ENCODE assay signal across 9 cellular contexts in the genomic region with DNA sequence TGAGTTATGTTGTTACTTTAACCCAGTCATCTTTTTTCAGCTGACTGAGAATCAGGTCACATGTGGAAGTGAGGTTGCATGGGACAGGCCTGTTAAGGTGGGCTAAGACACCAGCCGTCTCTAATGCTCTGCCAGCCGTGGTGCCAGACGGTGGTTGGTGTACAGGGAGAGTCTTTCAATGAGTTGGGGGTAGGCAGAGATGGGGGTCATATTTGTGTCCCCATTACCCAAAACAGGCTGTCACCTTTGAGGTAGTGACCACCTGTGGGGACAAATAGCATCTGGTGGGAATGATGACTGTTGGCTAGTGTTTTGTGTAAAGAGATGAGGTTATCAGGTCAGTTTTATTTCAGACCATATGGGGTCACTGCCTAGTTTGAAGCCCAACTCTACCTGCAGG. TPM values are rescaled to one million over a fixed set of nuclear protein-coding genes. Genes with fewer than 3 reads are reported as not detected.
DNase-seq lines count a peak whose midpoint lies in the region; ATAC-seq and TF ChIP-seq lines count a peak whose summit lies in the region.
"Had no signal": no experiment of that assay in that cellular context is flagged by ENCODE, and none has a peak within 500 bp of the region (broad histone marks: within the 10 kb centered on the region; RNA-seq: fewer than 3 reads in every experiment).

No MANE protein-coding gene starts in this region.

- H4K20me1 ChIP-seq in smooth muscle cell (ENCODE audit: low read depth): peaks cover 66% of the 10 kb centered on the region

- no peak for TF ChIP-seq POLR2A in upper lobe of left lung (IDR thresholded peaks at IDR 0.05)

- no peak for TF ChIP-seq CTCF in epithelial cell of proximal tubule (conservative IDR thresholded peaks at IDR 0.05; ENCODE audit: low read depth, low read length)
- no peak for TF ChIP-seq CTCF in smooth muscle cell (IDR thresholded peaks at IDR 0.05; ENCODE audit: borderline replicate concordance, insufficient read depth, poor library complexity, severe bottlenecking)
- TF ChIP-seq CTCF in upper lobe of left lung (IDR thresholded peaks at IDR 0.05): no peak

- no peak for TF ChIP-seq EP300 in upper lobe of left lung (IDR thresholded peaks at IDR 0.05)

- no peaks in the 10 kb centered on the region for H3K9me3 Mint-ChIP-seq in T-helper 1 cell treated with Interleukin-12 subunit alpha and Interleukin-12 subunit beta and Interleukin-4 antibody, amounts not matched to agents 30 μg/mL and 1 μg/mL, for 36 hours

- POLR2A ChIA-PET in HEK293T (lab: Yijun Ruan, JAX): interaction anchor here (1.9 kb wide), 1 partner anchor 9 kb away, joined by 6 read pairs; no protein-coding TSS in a partner anchor

- H3K4me3 Mint-ChIP-seq in T-helper 1 cell treated with Interleukin-12 subunit alpha and Interleukin-12 subunit beta and Interleukin-4 antibody, amounts not matched to agents 30 μg/mL and 1 μg/mL, for 36 hours: peak overlapping the region; percentile 98

- ATAC-seq in upper lobe of left lung (ENCODE audit: low FRiP score in 2 of 2): no peak

- H3K4me3 ChIP-seq in SK-N-MC (peak overlapping the region; percentile 99), epithelial cell of proximal tubule (ENCODE audit: low read depth, low read length) (peak overlapping the region; percentile 99), smooth muscle cell (no peak overlapping the region), upper lobe of left lung (peak overlapping the region in 1 of 4 donors; percentile 87)

- H3K36me3 ChIP-seq in SK-N-MC (ENCODE audit: insufficient read depth, low read length) (peaks cover 62% of the 10 kb centered on the region), smooth muscle cell (ENCODE audit: low read depth) (peaks cover 4% of the 10 kb centered on the region), upper lobe of left lung (peaks cover 0 to 61% (median 40%) of the 10 kb centered on the region in 4 donors)

- H3K27ac Mint-ChIP-seq in T-helper 1 cell treated with Interleukin-12 subunit alpha and Interleukin-12 subunit beta and Interleukin-4 antibody, amounts not matched to agents 30 μg/mL and 1 μg/mL, for 36 hours: no peak overlapping the region

- intact Hi-C loops in posterior cingulate gyrus (cut with DNase I): no loop called here

- DNase-seq in T-helper 1 cell: no peak
- DNase-seq in SK-N-MC (ENCODE audit: low read depth, low spot score): no peak
- DNase-seq in epithelial cell of proximal tubule (ENCODE audit: low read depth): no peak
- no peak for DNase-seq in smooth muscle cell (lab: John Stamatoyannopoulos, UW; ENCODE audit: unreplicated experiment)
- no peak for DNase-seq in posterior cingulate gyrus
- no peak for DNase-seq in upper lobe of left lung
- DNase-seq in HEK293T (ENCODE audit: extremely low spot score): no peak
- DNase-seq: NCI-H82 had no signal

- no peaks in the 10 kb centered on the region for H3K27me3 ChIP-seq in smooth muscle cell (ENCODE audit: low read depth)
- H3K27me3 ChIP-seq in upper lobe of left lung: no peaks in the 10 kb centered on the region

- 97% methylated on average over 3 of the region's 3 CpGs for WGBS in smooth muscle cell (ENCODE audit: low lambda C conversion rate)
- 87% methylated on average over 3 of the region's 3 CpGs; no CpG with 5 or more reads in 1 of the 2 donors for WGBS in upper lobe of left lung, 2 donors

- H3K9ac ChIP-seq in SK-N-MC (ENCODE audit: insufficient read length): peak overlapping the region; percentile 100
- H3K9ac ChIP-seq in smooth muscle cell (ENCODE audit: low read depth): peak overlapping the region; percentile 92

- H3K4me1 Mint-ChIP-seq in T-helper 1 cell treated with Interleukin-12 subunit alpha and Interleukin-12 subunit beta and Interleukin-4 antibody, amounts not matched to agents 30 μg/mL and 1 μg/mL, for 36 hours (ENCODE audit: low read depth): peaks cover 38% of the 10 kb centered on the region

- H3K4me1 ChIP-seq in smooth muscle cell (ENCODE audit: low read depth) (peaks cover 16% of the 10 kb centered on the region), upper lobe of left lung (peaks cover 23 to 54% (median 37%) of the 10 kb centered on the region in 4 donors)

- peaks cover 9% of the 10 kb centered on the region for H3K27me3 Mint-ChIP-seq in T-helper 1 cell treated with Interleukin-12 subunit alpha and Interleukin-12 subunit beta and Interleukin-4 antibody, amounts not matched to agents 30 μg/mL and 1 μg/mL, for 36 hours (ENCODE audit: low read depth)

- peaks cover 32% of the 10 kb centered on the region for H3K36me3 Mint-ChIP-seq in T-helper 1 cell treated with Interleukin-12 subunit alpha and Interleukin-12 subunit beta and Interleukin-4 antibody, amounts not matched to agents 30 μg/mL and 1 μg/mL, for 36 hours (ENCODE audit: low read depth)

- H2AFZ ChIP-seq in smooth muscle cell (ENCODE audit: low read depth): no peak overlapping the region

- H3K4me2 ChIP-seq in smooth muscle cell: peak overlapping the region; percentile 96

- peaks cover 5% of the 10 kb centered on the region for H3F3A ChIP-seq in smooth muscle cell (ENCODE audit: low read depth)

- peaks cover 35% of the 10 kb centered on the region for H3K79me2 ChIP-seq in smooth muscle cell (ENCODE audit: low read depth)

- CTCF ChIA-PET in HEK293T (lab: Yijun Ruan, JAX): no interaction called here

- H3K9me3 ChIP-seq in SK-N-MC (ENCODE audit: low read depth, low read length) (no peaks in the 10 kb centered on the region), smooth muscle cell (replicated peaks; ENCODE audit: low read depth) (no peaks in the 10 kb centered on the region), upper lobe of left lung (no peaks in the 10 kb centered on the region)

- H3K27ac ChIP-seq in SK-N-MC: peak overlapping the region; percentile 91; the same call in 1 of the 2 replicates
- peak overlapping the region; percentile 66 for H3K27ac ChIP-seq in smooth muscle cell (ENCODE audit: low read depth)
- no peak overlapping the region for H3K27ac ChIP-seq in upper lobe of left lung

TF ChIP-seq in HEK293T, 16 proteins besides CTCF, POLR2A, EP300 and RAD21:
- TF ChIP-seq CTBP1 (IDR thresholded peaks at IDR 0.05; ENCODE audit: borderline replicate concordance) (no peak), ELF4 (IDR thresholded peaks at IDR 0.05) (no peak), SP1 (IDR thresholded peaks at IDR 0.05) (no peak), PKNOX1 (IDR thresholded peaks at IDR 0.05) (no peak), BHLHE40 (IDR thresholded peaks at IDR 0.05; ENCODE audit: borderline replicate concordance) (no peak), FOXA1 (IDR thresholded peaks at IDR 0.05) (no peak), FOXM1 (IDR thresholded peaks at IDR 0.05; ENCODE audit: borderline replicate concordance) (no peak), LEF1 (IDR thresholded peaks at IDR 0.05; ENCODE audit: borderline replicate concordance) (no peak), ARNT (IDR thresholded peaks at IDR 0.05) (no peak)

RNA-seq across cellular contexts. Expression of gene RPL38, which starts 1.8 kb away (rescaled TPM):
- total RNA-seq in epithelial cell of proximal tubule (617 and 721 TPM in 2 replicates), smooth muscle cell (377 and 449 TPM in 2 replicates), upper lobe of left lung (100 to 1,000 TPM; 334 to 709 (median 485) TPM)
- 889 and 1,006 TPM in 2 replicates for polyA plus RNA-seq in smooth muscle cell

RNA-seq across cellular contexts. Expression of gene TTYH2, which starts 8.1 kb away (rescaled TPM):
- total RNA-seq in epithelial cell of proximal tubule (0.29 and 1.2 TPM in 2 replicates), smooth muscle cell (0.94 and 1.6 TPM in 2 replicates), upper lobe of left lung (10 to 100 TPM in 1 of 6 donors, 1 to 10 TPM in 5; 2.4 to 10.5 (median 8.0) TPM)
- polyA plus RNA-seq in smooth muscle cell: 1.3 and 1.9 TPM in 2 replicates

Comparison
In these comparisons a context has a peak if more than half of its experiments do, and no peak if none do; other contexts are left out.
1. H3K27ac ChIP-seq: peak in SK-N-MC (single experiment) and smooth muscle cell (single experiment); none in upper lobe of left lung (0 of 4).